1 cellular context compared by ENCODE assay signal in genomic region chr1:54199765-54200518, GRCh38.
TF ChIP-seq lines count a peak whose summit lies in the region.

A gene with protein sequence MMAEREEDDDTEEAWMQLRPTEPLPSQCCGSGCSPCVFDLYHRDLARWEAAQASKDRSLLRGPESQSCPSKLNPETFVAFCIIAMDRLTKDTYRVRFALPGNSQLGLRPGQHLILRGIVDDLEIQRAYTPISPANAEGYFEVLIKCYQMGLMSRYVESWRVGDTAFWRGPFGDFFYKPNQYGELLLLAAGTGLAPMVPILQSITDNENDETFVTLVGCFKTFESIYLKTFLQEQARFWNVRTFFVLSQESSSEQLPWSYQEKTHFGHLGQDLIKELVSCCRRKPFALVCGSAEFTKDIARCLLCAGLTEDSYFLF (minus strand): TSS chr1:54200030. CDS start chr1:54195616, 4,414 bp downstream.
Gene MRPL37 (plus strand): TSS chr1:54200167. CDS start chr1:54200244, 77 bp downstream.

TF ChIP-seq in HepG2, 621 proteins besides CTCF, POLR2A, EP300 and RAD21 (continued from another document and continues in another):
- TF ChIP-seq DZIP1 (CRISPR knock-in tag; IDR thresholded peaks at IDR 0.05), result no peak
- peak; percentile 71; the same call in 1 of the 2 replicates for TF ChIP-seq CREM (IDR thresholded peaks at IDR 0.05)
- TF ChIP-seq CREM (CRISPR knock-in tag; IDR thresholded peaks at IDR 0.05), result no peak
- no peak for TF ChIP-seq FOXA1 (IDR thresholded peaks at IDR 0.05)
- no peak for TF ChIP-seq FOXA1 (CRISPR knock-in tag; IDR thresholded peaks at IDR 0.05)
- no peak for TF ChIP-seq MAF1 (CRISPR knock-in tag; IDR thresholded peaks at IDR 0.05; ENCODE audit: borderline replicate concordance)
- TF ChIP-seq CBX5 (CRISPR knock-in tag; IDR thresholded peaks at IDR 0.05; ENCODE audit: borderline replicate concordance), result no peak
- TF ChIP-seq ZNF703 (CRISPR knock-in tag; IDR thresholded peaks at IDR 0.05; ENCODE audit: borderline replicate concordance), result no peak
- TF ChIP-seq, protein P1, sequence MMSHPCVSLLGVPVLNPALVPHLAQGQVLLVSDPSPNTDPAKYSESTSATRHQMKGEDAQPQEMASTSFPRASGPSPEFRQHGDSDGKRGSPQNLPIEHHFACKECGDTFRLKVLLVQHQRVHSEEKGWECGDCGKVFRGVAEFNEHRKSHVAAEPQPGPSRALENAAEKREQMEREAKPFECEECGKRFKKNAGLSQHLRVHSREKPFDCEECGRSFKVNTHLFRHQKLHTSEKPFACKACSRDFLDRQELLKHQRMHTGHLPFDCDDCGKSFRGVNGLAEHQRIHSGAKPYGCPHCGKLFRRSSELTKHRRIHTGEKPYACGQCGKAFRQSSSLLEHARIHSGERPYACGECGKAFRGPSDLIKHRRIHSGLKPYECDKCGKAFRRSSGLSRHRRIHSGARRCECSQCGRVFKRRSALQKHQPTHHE (CRISPR knock-in tag; IDR thresholded peaks at IDR 0.05; ENCODE audit: borderline replicate concordance), result no peak
- TF ChIP-seq TEAD2 (CRISPR knock-in tag; IDR thresholded peaks at IDR 0.05), result no peak
- no peak for TF ChIP-seq ZBTB3 (CRISPR knock-in tag; IDR thresholded peaks at IDR 0.05; ENCODE audit: borderline replicate concordance, low read depth)
- TF ChIP-seq ZMYM4 (CRISPR knock-in tag; IDR thresholded peaks at IDR 0.05), result peak; percentile 65
- TF ChIP-seq ZBTB38 (CRISPR knock-in tag; IDR thresholded peaks at IDR 0.05), result no peak; the same call in 1 of the 2 replicates
- TF ChIP-seq HOXD1 (CRISPR knock-in tag; IDR thresholded peaks at IDR 0.05), result no peak
- TF ChIP-seq, protein P2, sequence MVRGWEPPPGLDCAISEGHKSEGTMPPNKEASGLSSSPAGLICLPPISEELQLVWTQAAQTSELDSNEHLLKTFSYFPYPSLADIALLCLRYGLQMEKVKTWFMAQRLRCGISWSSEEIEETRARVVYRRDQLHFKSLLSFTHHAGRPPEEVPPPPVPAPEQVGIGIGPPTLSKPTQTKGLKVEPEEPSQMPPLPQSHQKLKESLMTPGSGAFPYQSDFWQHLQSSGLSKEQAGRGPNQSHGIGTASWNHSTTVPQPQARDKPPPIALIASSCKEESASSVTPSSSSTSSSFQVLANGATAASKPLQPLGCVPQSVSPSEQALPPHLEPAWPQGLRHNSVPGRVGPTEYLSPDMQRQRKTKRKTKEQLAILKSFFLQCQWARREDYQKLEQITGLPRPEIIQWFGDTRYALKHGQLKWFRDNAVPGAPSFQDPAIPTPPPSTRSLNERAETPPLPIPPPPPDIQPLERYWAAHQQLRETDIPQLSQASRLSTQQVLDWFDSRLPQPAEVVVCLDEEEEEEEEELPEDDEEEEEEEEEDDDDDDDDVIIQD (CRISPR knock-in tag; IDR thresholded peaks at IDR 0.05; ENCODE audit: low read depth), result no peak
- TF ChIP-seq PHB2 (IDR thresholded peaks at IDR 0.05; ENCODE audit: partially characterized antibody), result no peak
- TF ChIP-seq GLI4 (CRISPR knock-in tag; IDR thresholded peaks at IDR 0.05; ENCODE audit: borderline replicate concordance), result no peak
- 0 out of 2 replicates have a peak, but pooled peaks have one; percentile 24 for TF ChIP-seq ZNF777 (CRISPR knock-in tag; IDR thresholded peaks at IDR 0.05)
- TF ChIP-seq MATR3 (CRISPR knock-in tag; IDR thresholded peaks at IDR 0.05), result no peak
- TF ChIP-seq ZNF512 (CRISPR knock-in tag; IDR thresholded peaks at IDR 0.05), result no peak
- TF ChIP-seq ZNF263 (CRISPR knock-in tag; IDR thresholded peaks at IDR 0.05), result no peak; the same call in 1 of the 2 replicates
- no peak for TF ChIP-seq CHD4 (IDR thresholded peaks at IDR 0.05; ENCODE audit: borderline replicate concordance, low read length)
- 0 out of 2 replicates have a peak, but pooled peaks have one; percentile 9 for TF ChIP-seq GATA4 (IDR thresholded peaks at IDR 0.05; ENCODE audit: borderline replicate concordance, low read depth)
- no peak for TF ChIP-seq FLYWCH1 (CRISPR knock-in tag; IDR thresholded peaks at IDR 0.05)
- no peak for TF ChIP-seq ZNF253 (CRISPR knock-in tag; IDR thresholded peaks at IDR 0.05; ENCODE audit: borderline replicate concordance)
- TF ChIP-seq RELA (CRISPR knock-in tag; IDR thresholded peaks at IDR 0.05), result no peak
- peak; percentile 59; the same call in 1 of the 2 replicates for TF ChIP-seq CCDC6 (CRISPR knock-in tag; IDR thresholded peaks at IDR 0.05)
- TF ChIP-seq, protein P3, sequence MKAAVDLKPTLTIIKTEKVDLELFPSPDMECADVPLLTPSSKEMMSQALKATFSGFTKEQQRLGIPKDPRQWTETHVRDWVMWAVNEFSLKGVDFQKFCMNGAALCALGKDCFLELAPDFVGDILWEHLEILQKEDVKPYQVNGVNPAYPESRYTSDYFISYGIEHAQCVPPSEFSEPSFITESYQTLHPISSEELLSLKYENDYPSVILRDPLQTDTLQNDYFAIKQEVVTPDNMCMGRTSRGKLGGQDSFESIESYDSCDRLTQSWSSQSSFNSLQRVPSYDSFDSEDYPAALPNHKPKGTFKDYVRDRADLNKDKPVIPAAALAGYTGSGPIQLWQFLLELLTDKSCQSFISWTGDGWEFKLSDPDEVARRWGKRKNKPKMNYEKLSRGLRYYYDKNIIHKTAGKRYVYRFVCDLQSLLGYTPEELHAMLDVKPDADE (CRISPR knock-in tag; IDR thresholded peaks at IDR 0.05), result no peak
- no peak; the same call in 1 of the 2 replicates for TF ChIP-seq ISX (CRISPR knock-in tag; conservative IDR thresholded peaks at IDR 0.05)
- peak; percentile 84 for TF ChIP-seq SIN3B (IDR thresholded peaks at IDR 0.05; ENCODE audit: low read length)
- peak; percentile 5 for TF ChIP-seq SKI (IDR thresholded peaks at IDR 0.05; ENCODE audit: partially characterized antibody)
- no peak for TF ChIP-seq ELF3 (CRISPR knock-in tag; IDR thresholded peaks at IDR 0.05)
- no peak for TF ChIP-seq NFE2L2 (IDR thresholded peaks at IDR 0.05; ENCODE audit: low read length)
- peak; percentile 44; the same call in 1 of the 2 replicates for TF ChIP-seq ZNF547 (CRISPR knock-in tag; IDR thresholded peaks at IDR 0.05)
- TF ChIP-seq ZNF768 (CRISPR knock-in tag; IDR thresholded peaks at IDR 0.05), result peak; percentile 24; the same call in 1 of the 2 replicates
- TF ChIP-seq ZMAT3 (CRISPR knock-in tag; conservative IDR thresholded peaks at IDR 0.05), result no peak; the same call in 1 of the 2 replicates
- TF ChIP-seq, protein P4, sequence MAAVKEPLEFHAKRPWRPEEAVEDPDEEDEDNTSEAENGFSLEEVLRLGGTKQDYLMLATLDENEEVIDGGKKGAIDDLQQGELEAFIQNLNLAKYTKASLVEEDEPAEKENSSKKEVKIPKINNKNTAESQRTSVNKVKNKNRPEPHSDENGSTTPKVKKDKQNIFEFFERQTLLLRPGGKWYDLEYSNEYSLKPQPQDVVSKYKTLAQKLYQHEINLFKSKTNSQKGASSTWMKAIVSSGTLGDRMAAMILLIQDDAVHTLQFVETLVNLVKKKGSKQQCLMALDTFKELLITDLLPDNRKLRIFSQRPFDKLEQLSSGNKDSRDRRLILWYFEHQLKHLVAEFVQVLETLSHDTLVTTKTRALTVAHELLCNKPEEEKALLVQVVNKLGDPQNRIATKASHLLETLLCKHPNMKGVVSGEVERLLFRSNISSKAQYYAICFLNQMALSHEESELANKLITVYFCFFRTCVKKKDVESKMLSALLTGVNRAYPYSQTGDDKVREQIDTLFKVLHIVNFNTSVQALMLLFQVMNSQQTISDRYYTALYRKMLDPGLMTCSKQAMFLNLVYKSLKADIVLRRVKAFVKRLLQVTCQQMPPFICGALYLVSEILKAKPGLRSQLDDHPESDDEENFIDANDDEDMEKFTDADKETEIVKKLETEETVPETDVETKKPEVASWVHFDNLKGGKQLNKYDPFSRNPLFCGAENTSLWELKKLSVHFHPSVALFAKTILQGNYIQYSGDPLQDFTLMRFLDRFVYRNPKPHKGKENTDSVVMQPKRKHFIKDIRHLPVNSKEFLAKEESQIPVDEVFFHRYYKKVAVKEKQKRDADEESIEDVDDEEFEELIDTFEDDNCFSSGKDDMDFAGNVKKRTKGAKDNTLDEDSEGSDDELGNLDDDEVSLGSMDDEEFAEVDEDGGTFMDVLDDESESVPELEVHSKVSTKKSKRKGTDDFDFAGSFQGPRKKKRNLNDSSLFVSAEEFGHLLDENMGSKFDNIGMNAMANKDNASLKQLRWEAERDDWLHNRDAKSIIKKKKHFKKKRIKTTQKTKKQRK (IDR thresholded peaks at IDR 0.05; ENCODE audit: low read length), result no peak
- no peak for TF ChIP-seq ZNF207 (IDR thresholded peaks at IDR 0.05; ENCODE audit: borderline replicate concordance)
- no peak for TF ChIP-seq SP1 (IDR thresholded peaks at IDR 0.05)
- peak; percentile 51; the same call in 1 of the 2 replicates for TF ChIP-seq SP1 (CRISPR knock-in tag; IDR thresholded peaks at IDR 0.05)
- peak; percentile 25; the same call in 1 of the 2 replicates for TF ChIP-seq MED1 (CRISPR knock-in tag; IDR thresholded peaks at IDR 0.05)
- no peak; the same call in 1 of the 2 replicates for TF ChIP-seq IRF9 (CRISPR knock-in tag; IDR thresholded peaks at IDR 0.05; ENCODE audit: borderline replicate concordance)
- no peak; the same call in 1 of the 2 replicates for TF ChIP-seq ZNF292 (CRISPR knock-in tag; IDR thresholded peaks at IDR 0.05; ENCODE audit: borderline replicate concordance, low read depth)
- TF ChIP-seq TFDP1 (CRISPR knock-in tag; IDR thresholded peaks at IDR 0.05; ENCODE audit: borderline replicate concordance), result peak; percentile 92
- TF ChIP-seq GATAD2A (CRISPR knock-in tag; IDR thresholded peaks at IDR 0.05), result no peak; the same call in 1 of the 2 replicates
- peak; percentile 94 for TF ChIP-seq DRAP1 (CRISPR knock-in tag; IDR thresholded peaks at IDR 0.05)
- TF ChIP-seq NFATC3 (CRISPR knock-in tag; IDR thresholded peaks at IDR 0.05), result no peak
- peak; percentile 44 for TF ChIP-seq TEAD3 (CRISPR knock-in tag; optimal IDR thresholded peaks at IDR 0.05; ENCODE audit: borderline replicate concordance)
- TF ChIP-seq ZNF879 (CRISPR knock-in tag; IDR thresholded peaks at IDR 0.05), result no peak
- peak; percentile 41; the same call in 1 of the 2 replicates for TF ChIP-seq EEA1 (CRISPR knock-in tag; IDR thresholded peaks at IDR 0.05; ENCODE audit: borderline replicate concordance)
- TF ChIP-seq, protein P5, sequence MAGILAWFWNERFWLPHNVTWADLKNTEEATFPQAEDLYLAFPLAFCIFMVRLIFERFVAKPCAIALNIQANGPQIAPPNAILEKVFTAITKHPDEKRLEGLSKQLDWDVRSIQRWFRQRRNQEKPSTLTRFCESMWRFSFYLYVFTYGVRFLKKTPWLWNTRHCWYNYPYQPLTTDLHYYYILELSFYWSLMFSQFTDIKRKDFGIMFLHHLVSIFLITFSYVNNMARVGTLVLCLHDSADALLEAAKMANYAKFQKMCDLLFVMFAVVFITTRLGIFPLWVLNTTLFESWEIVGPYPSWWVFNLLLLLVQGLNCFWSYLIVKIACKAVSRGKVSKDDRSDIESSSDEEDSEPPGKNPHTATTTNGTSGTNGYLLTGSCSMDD (CRISPR knock-in tag; IDR thresholded peaks at IDR 0.05), result no peak
- peak; percentile 85 for TF ChIP-seq ZFY (CRISPR knock-in tag; IDR thresholded peaks at IDR 0.05)
